Comparison of ENCODE assay signal across 1 cellular context in genomic region chr3:4806535-4807108, GRCh38.
TF ChIP-seq lines count a peak whose summit lies in the region.

No MANE protein-coding gene starts in this region.

TF ChIP-seq in K562, 482 proteins besides CTCF, POLR2A, EP300 and RAD21 (continues in another document):
- no peak for TF ChIP-seq MED1 (CRISPR knock-in tag; IDR thresholded peaks at IDR 0.05; ENCODE audit: borderline replicate concordance)
- TF ChIP-seq LEF1 (IDR thresholded peaks at IDR 0.05): no peak
- TF ChIP-seq ZNF668 (CRISPR knock-in tag; IDR thresholded peaks at IDR 0.05): peak; percentile 51; the same call in 1 of the 2 replicates
- TF ChIP-seq STAT5A (IDR thresholded peaks at IDR 0.05; ENCODE audit: borderline replicate concordance, low read length): 0 out of 2 replicates have a peak, but pooled peaks have one; percentile 33
- TF ChIP-seq E2F6 (IDR thresholded peaks at IDR 0.05; ENCODE audit: borderline replicate concordance in 1 of 2, extremely low read depth in 1 of 2, insufficient read depth in 1 of 2, insufficient read length in 1 of 2, low read depth in 1 of 2, low read length in 1 of 2, poor library complexity in 1 of 2, severe bottlenecking in 1 of 2): peak in 1 of 2 experiments; percentile 48
- peak in 1 of 2 experiments; percentile 57; a peak in 1 of 4 replicates for TF ChIP-seq RCOR1 (IDR thresholded peaks at IDR 0.05; ENCODE audit: borderline replicate concordance in 1 of 2, low read depth in 2 of 2, low read length in 2 of 2)
- TF ChIP-seq ETV1 (tag; conservative IDR thresholded peaks at IDR 0.05; ENCODE audit: low read depth): peak; percentile 47; the same call in 1 of the 2 replicates
- no peak for TF ChIP-seq TRIM24 (IDR thresholded peaks at IDR 0.05)
- no peak for TF ChIP-seq ZNF395 (CRISPR knock-in tag; IDR thresholded peaks at IDR 0.05)
- no peak for TF ChIP-seq PHTF2 (CRISPR knock-in tag; IDR thresholded peaks at IDR 0.05)
- no peak for TF ChIP-seq LARP7 (IDR thresholded peaks at IDR 0.05)
- no peak for TF ChIP-seq CBX2 (IDR thresholded peaks at IDR 0.05; ENCODE audit: insufficient read depth, low read length, poor library complexity, severe bottlenecking)
- peak; percentile 52 for TF ChIP-seq CBFA2T3 (IDR thresholded peaks at IDR 0.05)
- no peak for TF ChIP-seq CTBP1 (IDR thresholded peaks at IDR 0.05; ENCODE audit: borderline replicate concordance)
- no peak for TF ChIP-seq IFI16 (CRISPR knock-in tag; IDR thresholded peaks at IDR 0.05)
- TF ChIP-seq CREM (IDR thresholded peaks at IDR 0.05; ENCODE audit: low read depth): no peak
- TF ChIP-seq ARID1B (IDR thresholded peaks at IDR 0.05): peak; percentile 70
- TF ChIP-seq CREB1 (IDR thresholded peaks at IDR 0.05): no peak
- TF ChIP-seq CREB1 (CRISPR knock-in tag; IDR thresholded peaks at IDR 0.05): no peak
- TF ChIP-seq ZNF592 (IDR thresholded peaks at IDR 0.05): peak; percentile 91
- no peak for TF ChIP-seq GTF2B (IDR thresholded peaks at IDR 0.05; ENCODE audit: extremely low read depth, insufficient read length)
- 0 out of 2 replicates have a peak, but pooled peaks have one; percentile 31 for TF ChIP-seq CXXC5 (CRISPR knock-in tag; IDR thresholded peaks at IDR 0.05)
- TF ChIP-seq ZNF695 (CRISPR knock-in tag; IDR thresholded peaks at IDR 0.05): no peak
- TF ChIP-seq ZNF282 (CRISPR knock-in tag; IDR thresholded peaks at IDR 0.05): no peak
- TF ChIP-seq YY1 (IDR thresholded peaks at IDR 0.05; ENCODE audit: borderline replicate concordance in 1 of 3, control insufficient read depth in 1 of 3, extremely low read depth in 1 of 3, insufficient read depth in 3 of 3, insufficient read length in 1 of 3, insufficient replicate concordance in 2 of 3, low read depth in 1 of 3, low read length in 2 of 3): peak in 1 of 3 experiments; percentile 22
- no peak for TF ChIP-seq SIRT6 (IDR thresholded peaks at IDR 0.05; ENCODE audit: low read depth, low read length)
- peak; percentile 78 for TF ChIP-seq L3MBTL2 (IDR thresholded peaks at IDR 0.05)
- peak; percentile 36; the same call in 1 of the 2 replicates for TF ChIP-seq DPF2 (IDR thresholded peaks at IDR 0.05)
- no peak for TF ChIP-seq ZNF699 (CRISPR knock-in tag; IDR thresholded peaks at IDR 0.05; ENCODE audit: insufficient replicate concordance)
- no peak for TF ChIP-seq RAD51 (IDR thresholded peaks at IDR 0.05; ENCODE audit: borderline replicate concordance, low read depth)
- no peak for TF ChIP-seq POLR2AphosphoS2 (IDR thresholded peaks at IDR 0.05; ENCODE audit: low read length)
- no peak for TF ChIP-seq STAT5B (CRISPR knock-in tag; IDR thresholded peaks at IDR 0.05)
- no peak for TF ChIP-seq ZNF740 (CRISPR knock-in tag; IDR thresholded peaks at IDR 0.05)
- no peak for TF ChIP-seq ZNF740 (tag; IDR thresholded peaks at IDR 0.05)
- no peak for TF ChIP-seq ZNF3 (CRISPR knock-in tag; IDR thresholded peaks at IDR 0.05)
- no peak for TF ChIP-seq RUNX1 (IDR thresholded peaks at IDR 0.05; ENCODE audit: low read depth)
- peak; percentile 45; the same call in 1 of the 2 replicates for TF ChIP-seq TAL1 (IDR thresholded peaks at IDR 0.05)
- TF ChIP-seq ESRRB (CRISPR knock-in tag; IDR thresholded peaks at IDR 0.05; ENCODE audit: borderline replicate concordance): no peak
- TF ChIP-seq SNIP1 (IDR thresholded peaks at IDR 0.05; ENCODE audit: low read depth): no peak
- TF ChIP-seq DMBX1 (CRISPR knock-in tag; IDR thresholded peaks at IDR 0.05; ENCODE audit: borderline replicate concordance): peak; percentile 25; the same call in 1 of the 2 replicates
- TF ChIP-seq TCF3 (CRISPR knock-in tag; IDR thresholded peaks at IDR 0.05): peak; percentile 70
- no peak for TF ChIP-seq ID3 (CRISPR knock-in tag; IDR thresholded peaks at IDR 0.05)
- 0 out of 2 replicates have a peak, but pooled peaks have one; percentile 26 for TF ChIP-seq ID3 (tag; IDR thresholded peaks at IDR 0.05)
- 0 out of 2 replicates have a peak, but pooled peaks have one; percentile 31 for TF ChIP-seq ZNF644 (tag; IDR thresholded peaks at IDR 0.05; ENCODE audit: low read depth)
- TF ChIP-seq CBFA2T2 (conservative IDR thresholded peaks at IDR 0.05): peak; percentile 23; the same call in 1 of the 2 replicates
- TF ChIP-seq SMAD3 (CRISPR knock-in tag; conservative IDR thresholded peaks at IDR 0.05): no peak
- TF ChIP-seq CREB5 (CRISPR knock-in tag; IDR thresholded peaks at IDR 0.05): no peak
- TF ChIP-seq JUND (IDR thresholded peaks at IDR 0.05; ENCODE audit: borderline replicate concordance, low read depth, low read length): no peak
- TF ChIP-seq JUND (tag; IDR thresholded peaks at IDR 0.05; ENCODE audit: borderline replicate concordance, low read depth, low read length): peak; percentile 11; the same call in 1 of the 3 replicates
